ENCODE assay signal across 10 cellular contexts in genomic region chr1:17581389-17582123, GRCh38. TPM values are rescaled to one million over a fixed set of nuclear protein-coding genes. Genes with fewer than 3 reads are reported as not detected.
A peak's percentile ranks its signal among the peaks of the same experiment; 100 is the strongest.
DNase-seq lines count a peak whose midpoint lies in the region; ATAC-seq and TF ChIP-seq lines count a peak whose summit lies in the region.
"Had no signal": no experiment of that assay in that cellular context is flagged by ENCODE, and none has a peak within 500 bp of the region (broad histone marks: within the 10 kb centered on the region; RNA-seq: fewer than 3 reads in every experiment).

No MANE protein-coding gene starts in this region.

- H4K20me1 ChIP-seq in SK-N-SH (ENCODE audit: insufficient read depth) (0 out of 2 replicates have a peak, but pooled peaks cover 7% of the 10 kb centered on the region), PC-3 (ENCODE audit: low read length) (no peaks in the 10 kb centered on the region)

- H3K4me2 ChIP-seq in SK-N-SH: no peak overlapping the region
- no peak overlapping the region for H3K4me2 ChIP-seq in PC-3 (ENCODE audit: low read length)

- TF ChIP-seq EP300 in SK-N-SH (IDR thresholded peaks at IDR 0.05; ENCODE audit: borderline replicate concordance in 1 of 2, low read depth in 1 of 2, low read length in 1 of 2): no peak

- no peaks in the 10 kb centered on the region for H3K27me3 ChIP-seq in SK-N-SH (ENCODE audit: insufficient read depth)
- H3K27me3 ChIP-seq in rectal smooth muscle tissue (ENCODE audit: control insufficient read depth, insufficient read depth, low read length): no peaks in the 10 kb centered on the region
- H3K27me3 ChIP-seq in PC-3 (ENCODE audit: low read length): no peaks in the 10 kb centered on the region

- H3K79me2 ChIP-seq in SK-N-SH (ENCODE audit: insufficient read depth): peaks cover 9% of the 10 kb centered on the region; the same call in 1 of the 2 replicates
- no peaks in the 10 kb centered on the region for H3K79me2 ChIP-seq in PC-3 (ENCODE audit: low read length)

- H3K36me3 ChIP-seq in SK-N-SH (replicated peaks in 1 of 2; ENCODE audit: control insufficient read depth in 1 of 2, insufficient read depth in 2 of 2, low read length in 1 of 2) (no peaks in the 10 kb centered on the region), rectal smooth muscle tissue (ENCODE audit: control insufficient read depth, insufficient read depth, low read length) (no peaks in the 10 kb centered on the region), PC-3 (ENCODE audit: low read depth, low read length) (no peaks in the 10 kb centered on the region)

- intact Hi-C loops in PC-3 (cut with micrococcal nuclease): no loop called here

- H3K9ac ChIP-seq in SK-N-SH (no peak overlapping the region), rectal smooth muscle tissue (ENCODE audit: low read length) (no peak overlapping the region), PC-3 (ENCODE audit: low read length) (no peak overlapping the region)

- no peak overlapping the region for H3K4me3 ChIP-seq in SK-N-SH (ENCODE audit: low read depth in 2 of 2, low read length in 1 of 2)
- no peak overlapping the region for H3K4me3 ChIP-seq in coronary artery
- peak overlapping the region; percentile 19 for H3K4me3 ChIP-seq in rectal smooth muscle tissue (ENCODE audit: low read length)
- H3K4me3 ChIP-seq in PC-3 (ENCODE audit: low read length): no peak overlapping the region

- H3F3A ChIP-seq in SK-N-SH (replicated peaks; ENCODE audit: insufficient read depth): no peaks in the 10 kb centered on the region
- H3F3A ChIP-seq in PC-3 (ENCODE audit: low read length, unreplicated experiment): no peaks in the 10 kb centered on the region

- H3K27ac ChIP-seq in SK-N-SH (ENCODE audit: low read depth in 2 of 2, low read length in 1 of 2): peak overlapping the region in 1 of 2 experiments; percentile 51; a peak in 2 of 4 replicates
- H3K27ac ChIP-seq in coronary artery: peak overlapping the region; percentile 46 to 70
- H3K27ac ChIP-seq in rectal smooth muscle tissue (ENCODE audit: low read depth, low read length): no peak overlapping the region
- H3K27ac ChIP-seq in PC-3 (ENCODE audit: low read length): no peak overlapping the region

- no peaks in the 10 kb centered on the region for H3K9me3 ChIP-seq in SK-N-SH
- H3K9me3 ChIP-seq in PC-3 (ENCODE audit: low read length): no peaks in the 10 kb centered on the region

- H3K4me1 ChIP-seq in SK-N-SH (ENCODE audit: control insufficient read depth in 1 of 2, insufficient read depth in 2 of 2, low read depth in 1 of 2, low read length in 1 of 2): peaks cover 3 to 34% of the 10 kb centered on the region in 2 experiments; a peak in 3 of 4 replicates
- no peaks in the 10 kb centered on the region for H3K4me1 ChIP-seq in rectal smooth muscle tissue (ENCODE audit: control insufficient read depth, insufficient read depth, low read length)
- H3K4me1 ChIP-seq in PC-3 (ENCODE audit: insufficient read depth, low read length): peaks cover 9% of the 10 kb centered on the region; the same call in 1 of the 2 replicates

- DNase-seq in SK-N-SH (peak; percentile 70), NCI-H2029 treated with DMSO at 0.1 percent for 48 hours (lab: John Stamatoyannopoulos, UW) (peak; percentile 59), coronary artery (ENCODE audit: low spot score) (no peak), PC-3 (no peak), NCI-H1930 (lab: John Stamatoyannopoulos, UW) (no peak)
- DNase-seq: IMR-90, Right ventricle myocardium superior had no signal

- H2AFZ ChIP-seq in SK-N-SH (ENCODE audit: low read depth): no peak overlapping the region
- H2AFZ ChIP-seq in PC-3 (ENCODE audit: low read length): no peak overlapping the region

- no peak for ATAC-seq in SK-N-SH treated with all-trans-retinoic acid at 6 μM for 48 hours
- ATAC-seq in PC-3: no peak; the same call in 1 of the 2 replicates
- ATAC-seq in GM18519 (IDR thresholded peaks at IDR 0.05; ENCODE audit: low FRiP score, unreplicated experiment): no peak

- BruUV-seq in PC-3 (replicated peaks; lab: Mats Ljungman, UMichigan): no TSS peak

- TF ChIP-seq CTCF in SK-N-SH (IDR thresholded peaks at IDR 0.05): no peak
- TF ChIP-seq CTCF in coronary artery (IDR thresholded peaks at IDR 0.05): no peak
- TF ChIP-seq CTCF in PC-3 (conservative IDR thresholded peaks at IDR 0.05; ENCODE audit: low read depth, low read length): no peak

- no peak for TF ChIP-seq RAD21 in SK-N-SH (IDR thresholded peaks at IDR 0.05; ENCODE audit: low read length)

- H3K9me2 ChIP-seq in SK-N-SH: no peaks in the 10 kb centered on the region
- no peaks in the 10 kb centered on the region for H3K9me2 ChIP-seq in PC-3 (replicated peaks; ENCODE audit: low read length)

- CTCF ChIA-PET in SK-N-SH (lab: Yijun Ruan, JAX) (interaction anchor here (0.7 to 3.7 kb wide), 3 partner anchors 79 to 163 kb away, joined by 3 to 14 read pairs (median 3); no protein-coding TSS in a partner anchor), PC-3 (lab: Charles Lee) (no interaction called here)

- POLR2A ChIA-PET in SK-N-SH (lab: Yijun Ruan, JAX) (no interaction called here), PC-3 (lab: Charles Lee; ENCODE audit: unreplicated experiment) (no interaction called here)

- 89% methylated on average over 7 of the region's 10 CpGs for WGBS in SK-N-SH (ENCODE audit: low lambda C conversion rate)

TF ChIP-seq in SK-N-SH, 30 proteins besides CTCF, POLR2A, EP300 and RAD21 (continues in another document):
- TF ChIP-seq FOSL2 (IDR thresholded peaks at IDR 0.05; ENCODE audit: borderline replicate concordance, low read depth): no peak
- no peak for TF ChIP-seq MXI1 (IDR thresholded peaks at IDR 0.05; ENCODE audit: low read depth, low read length)
- TF ChIP-seq REST (IDR thresholded peaks at IDR 0.05; ENCODE audit: low read depth, low read length): no peak

TF ChIP-seq in SK-N-SH treated with all-trans-retinoic acid at 6 μM for 48 hours, 23 proteins besides CTCF, POLR2A, EP300 and RAD21:
- TF ChIP-seq ZFP30 (CRISPR knock-in tag; IDR thresholded peaks at IDR 0.05): no peak
- no peak for TF ChIP-seq TSHZ2 (CRISPR knock-in tag; IDR thresholded peaks at IDR 0.05)
- no peak for TF ChIP-seq POU6F1 (CRISPR knock-in tag; IDR thresholded peaks at IDR 0.05; ENCODE audit: borderline replicate concordance, low read depth)

RNA-seq across cellular contexts. Expression of gene ARHGEF10L, which starts 42.1 kb away (rescaled TPM):
- polyA plus RNA-seq in SK-N-SH (2012; rRNA removed): 12.5 and 12.6 TPM in 2 replicates
- 3.7 and 6.3 TPM in 2 replicates for polyA plus RNA-seq in SK-N-SH (2012; cell fraction: cytosol; rRNA removed)
- polyA plus RNA-seq in SK-N-SH (2012; cell fraction: nucleus; rRNA removed): 35.6 and 35.9 TPM in 2 replicates
- 11.2 and 11.3 TPM in 2 replicates for total RNA-seq in PC-3 (2014; rRNA removed)

Comparison
In these comparisons a context has a peak if more than half of its experiments do, and no peak if none do; other contexts are left out.
1. DNase-seq: peak in SK-N-SH (single experiment) and NCI-H2029 treated with DMSO at 0.1 percent for 48 hours (single experiment); none in coronary artery (single experiment), PC-3 (single experiment) and NCI-H1930 (0 of 2).
2. H3K27ac ChIP-seq: peak in coronary artery (2 of 2); none in rectal smooth muscle tissue (single experiment) and PC-3 (single experiment).